In genomic region chr12:57519758-57520007, GRCh38 we compare ENCODE assay signal across 8 cellular contexts. TPM values are rescaled to one million over a fixed set of nuclear protein-coding genes. Genes with fewer than 3 reads are reported as not detected.
DNase-seq lines count a peak whose midpoint lies in the region; ATAC-seq and TF ChIP-seq lines count a peak whose summit lies in the region.

No MANE protein-coding gene starts in this region.

- peak overlapping the region; percentile 100 for H3K27ac Mint-ChIP-seq in activated naive CD4-positive, alpha-beta T cell treated with anti-CD3 and anti-CD28 coated beads, Interleukin-2, amount 50 U/mL, for 72 hours
- peak overlapping the region; percentile 99 to 100 (median 100) for H3K27ac Mint-ChIP-seq in immature natural killer cell

- H3K4me1 Mint-ChIP-seq in immature natural killer cell: peaks cover 58 to 59% of the 10 kb centered on the region in 2 donors

- no peaks in the 10 kb centered on the region for H3K27me3 ChIP-seq in cardiac muscle cell

- peaks cover 32 to 39% of the 10 kb centered on the region in 2 donors for H3K36me3 Mint-ChIP-seq in activated naive CD4-positive, alpha-beta T cell treated with anti-CD3 and anti-CD28 coated beads, Interleukin-2, amount 50 U/mL, for 72 hours
- peaks cover 8 to 37% (median 16%) of the 10 kb centered on the region in 3 donors for H3K36me3 Mint-ChIP-seq in immature natural killer cell

- DNase-seq in cardiac muscle cell (ENCODE audit: low read depth in 1 of 2, low spot score in 1 of 2) (no peak), Right ventricle myocardium inferior (ENCODE audit: missing footprints) (no peak), immature natural killer cell (no peak), substantia nigra (lab: John Stamatoyannopoulos, UW) (peak in 1 of 49 donors; percentile 35), NCI-H69 (lab: John Stamatoyannopoulos, UW) (no peak)
- no peak for DNase-seq in activated naive CD4-positive, alpha-beta T cell treated with anti-CD3 and anti-CD28 coated beads, Interleukin-2, amount 50 U/mL, for 72 hours (ENCODE audit: low spot score in 2 of 2)
- no peak for DNase-seq in stimulated activated CD4-positive, alpha-beta T cell treated with anti-CD3 and anti-CD28 coated beads, Interleukin-4, amount 100 ng/mL, for 1 hour

- H3K4me3 ChIP-seq in cardiac muscle cell: peak overlapping the region; percentile 80

- H3K36me3 ChIP-seq in cardiac muscle cell: peaks cover 29% of the 10 kb centered on the region

- H3K4me3 Mint-ChIP-seq in immature natural killer cell: peak overlapping the region; percentile 97 to 99 (median 98)

- peaks cover 34% of the 10 kb centered on the region for H3K4me1 ChIP-seq in cardiac muscle cell (ENCODE audit: low read depth)

- H3K9me3 ChIP-seq in cardiac muscle cell (ENCODE audit: low read depth): no peaks in the 10 kb centered on the region

- TF ChIP-seq CTCF in cardiac muscle cell (IDR thresholded peaks at IDR 0.05; ENCODE audit: low read depth, low read length): no peak

- ATAC-seq in Right ventricle myocardium inferior (no peak), GM19035 (IDR thresholded peaks at IDR 0.05; ENCODE audit: unreplicated experiment) (no peak)
- ATAC-seq in activated naive CD4-positive, alpha-beta T cell treated with anti-CD3 and anti-CD28 coated beads, Interleukin-2, amount 50 U/mL, for 72 hours: peak in 1 of 2 donors; percentile 1

- peaks cover 36 to 42% (median 42%) of the 10 kb centered on the region in 3 donors for H3K27me3 Mint-ChIP-seq in immature natural killer cell (ENCODE audit: low read depth in 3 of 3)

- intact Hi-C loops in Right ventricle myocardium inferior (cut with DNase I): loop anchor here (1.0 to 5.0 kb wide), 3 partner anchors 31 to 93 kb away; partner anchors contain the start of genes ARHGEF25 and MARS1

- H3K27ac ChIP-seq in cardiac muscle cell (peak overlapping the region; percentile 99), substantia nigra (ENCODE audit: low read depth, low read length, poor library complexity, severe bottlenecking) (peak overlapping the region; percentile 89)

- H3K9me3 Mint-ChIP-seq in activated naive CD4-positive, alpha-beta T cell treated with anti-CD3 and anti-CD28 coated beads, Interleukin-2, amount 50 U/mL, for 72 hours: no peaks in the 10 kb centered on the region
- H3K9me3 Mint-ChIP-seq in immature natural killer cell: no peaks in the 10 kb centered on the region

RNA-seq across cellular contexts. Expression of gene DDIT3, which starts 0.6 kb away (rescaled TPM):
- total RNA-seq in cardiac muscle cell: 30.2 and 44.2 TPM in 2 replicates
- 33.8 and 51.3 TPM in 2 replicates for polyA plus RNA-seq in cardiac muscle cell
- 19.2 TPM for total RNA-seq in Right ventricle myocardium inferior
- 10 to 100 TPM; 24.9 to 79.8 TPM for total RNA-seq in activated naive CD4-positive, alpha-beta T cell treated with anti-CD3 and anti-CD28 coated beads, Interleukin-2, amount 50 U/mL, for 72 hours
- 10 to 100 TPM; 22.8 to 38.8 (median 29.4) TPM for polyA plus RNA-seq in immature natural killer cell

RNA-seq across cellular contexts. Expression of gene MBD6, which starts 2.9 kb away (rescaled TPM):
- total RNA-seq in cardiac muscle cell (13.8 and 14.1 TPM in 2 replicates), Right ventricle myocardium inferior (34.5 TPM)
- polyA plus RNA-seq in cardiac muscle cell (22.8 and 36.9 TPM in 2 replicates), immature natural killer cell (1 to 10 TPM; 1.8 to 5.5 (median 2.7) TPM)
- total RNA-seq in activated naive CD4-positive, alpha-beta T cell treated with anti-CD3 and anti-CD28 coated beads, Interleukin-2, amount 50 U/mL, for 72 hours: 10 to 100 TPM; 66.4 to 77.5 TPM

RNA-seq across cellular contexts. Expression of gene DCTN2, which starts 27.3 kb away (rescaled TPM):
- 210 and 230 TPM in 2 replicates for total RNA-seq in cardiac muscle cell
- polyA plus RNA-seq in cardiac muscle cell: 156 and 157 TPM in 2 replicates
- 92.5 TPM for total RNA-seq in Right ventricle myocardium inferior
- 100 to 1,000 TPM in 1 of 2 donors, 10 to 100 TPM in 1; 77.1 to 122 TPM for total RNA-seq in activated naive CD4-positive, alpha-beta T cell treated with anti-CD3 and anti-CD28 coated beads, Interleukin-2, amount 50 U/mL, for 72 hours
- polyA plus RNA-seq in immature natural killer cell: 10 to 100 TPM; 90.2 to 99.0 (median 93.8) TPM

RNA-seq across cellular contexts. Expression of gene KIF5A, which starts 30.2 kb away (rescaled TPM):
- 0.36 and 0.49 TPM in 2 replicates for total RNA-seq in cardiac muscle cell
- polyA plus RNA-seq in cardiac muscle cell: 0.05 and 0.11 TPM in 2 replicates
- total RNA-seq in Right ventricle myocardium inferior: 0.05 TPM
- 1 to 10 TPM in 1 of 2 donors, under 1 TPM in 1; 0.75 to 3.4 TPM for total RNA-seq in activated naive CD4-positive, alpha-beta T cell treated with anti-CD3 and anti-CD28 coated beads, Interleukin-2, amount 50 U/mL, for 72 hours
- polyA plus RNA-seq in immature natural killer cell: not detected

RNA-seq across cellular contexts. Expression of gene MARS1, which starts 31.8 kb away (rescaled TPM):
- total RNA-seq in cardiac muscle cell (76.7 and 333 TPM in 2 replicates), Right ventricle myocardium inferior (89.7 TPM)
- polyA plus RNA-seq in cardiac muscle cell (153 and 190 TPM in 2 replicates), immature natural killer cell (100 to 1,000 TPM; 100 to 158 (median 114) TPM)
- 100 to 1,000 TPM; 267 to 292 TPM for total RNA-seq in activated naive CD4-positive, alpha-beta T cell treated with anti-CD3 and anti-CD28 coated beads, Interleukin-2, amount 50 U/mL, for 72 hours
